In genomic region chr3:49803464-49804140, GRCh38 we compare ENCODE assay signal across 8 cellular contexts. TPM values are rescaled to one million over a fixed set of nuclear protein-coding genes. Genes with fewer than 3 reads are reported as not detected.
DNase-seq lines count a peak whose midpoint lies in the region; ATAC-seq and TF ChIP-seq lines count a peak whose summit lies in the region.

No MANE protein-coding gene starts in this region.

- DNase-seq in BJ (ENCODE audit: low read depth) = no peak
- DNase-seq in MM.1S = peak; percentile 28
- DNase-seq in activated CD4-positive, alpha-beta T cell treated with anti-CD3 and anti-CD28 coated beads for 36 hours = peak; percentile 63
- peak; percentile 58 for DNase-seq in effector CD8-positive, alpha-beta T cell (lab: John Stamatoyannopoulos, UW)
- DNase-seq in upper lobe of left lung = peak in 1 of 2 donors; percentile 88
- DNase-seq in DMS153 treated with DMSO at 0.1 percent for 48 hours (lab: John Stamatoyannopoulos, UW; ENCODE audit: unreplicated experiment) = no peak

- TF ChIP-seq EP300 in upper lobe of left lung (IDR thresholded peaks at IDR 0.05) = no peak

- H3K9me2 ChIP-seq in MM.1S (replicated peaks; ENCODE audit: insufficient read depth, low read length) = no peaks in the 10 kb centered on the region

- POLR2A ChIA-PET in BJ (lab: Charles Lee) = interaction anchor here (0.6 to 2.1 kb wide), 3 partner anchors 18 to 480 kb away, joined by 5 to 15 read pairs (median 8); partner anchors contain the start of gene IP6K1
- POLR2A ChIA-PET in activated CD4-positive, alpha-beta T cell treated with anti-CD3 and anti-CD28 coated beads for 36 hours (lab: Charles Lee) = interaction anchor here (0.6 to 2.9 kb wide), 2 partner anchors 9 to 37 kb away, joined by 4 to 16 read pairs; partner anchors contain the start of gene UBA7

- H3K27me3 Mint-ChIP-seq in activated CD4-positive, alpha-beta T cell treated with anti-CD3 and anti-CD28 coated beads for 36 hours = peaks cover 10% of the 10 kb centered on the region

- H3K9ac ChIP-seq in MM.1S (ENCODE audit: low read length) (peak overlapping the region; percentile 42; the same call in 1 of the 2 replicates), muscle layer of colon (ENCODE audit: low read length) (peak overlapping the region; percentile 65)

- H3K27ac Mint-ChIP-seq in activated CD4-positive, alpha-beta T cell treated with anti-CD3 and anti-CD28 coated beads for 36 hours = no peak overlapping the region

- no peaks in the 10 kb centered on the region for H4K20me1 ChIP-seq in MM.1S (ENCODE audit: insufficient read depth, low read length)

- H3K4me1 Mint-ChIP-seq in activated CD4-positive, alpha-beta T cell treated with anti-CD3 and anti-CD28 coated beads for 36 hours = peaks cover 42% of the 10 kb centered on the region

- H3K4me2 ChIP-seq in MM.1S (ENCODE audit: low read depth, low read length) = peak overlapping the region; percentile 90

- H3K79me2 ChIP-seq in MM.1S (ENCODE audit: low read length) = no peaks in the 10 kb centered on the region

- TF ChIP-seq POLR2A in upper lobe of left lung (IDR thresholded peaks at IDR 0.05) = peak in 1 of 4 donors; percentile 11

- no peaks in the 10 kb centered on the region for H3K36me3 Mint-ChIP-seq in activated CD4-positive, alpha-beta T cell treated with anti-CD3 and anti-CD28 coated beads for 36 hours (ENCODE audit: low read depth)

- CTCF ChIA-PET in BJ (lab: Yijun Ruan, JAX) = interaction anchor here (0.7 to 13.4 kb wide), 32 partner anchors 9 to 387 kb away, joined by 3 to 287 read pairs (median 5); partner anchors contain the start of genes GMPPB, IP6K1, TRAIP and UBA7
- CTCF ChIA-PET in activated CD4-positive, alpha-beta T cell treated with anti-CD3 and anti-CD28 coated beads for 36 hours (lab: Charles Lee) = interaction anchor here (0.5 to 5.2 kb wide), 20 partner anchors 9 to 1872 kb away, joined by 3 to 56 read pairs (median 4); partner anchors contain the start of genes IP6K1 and UBA7

- H2AFZ ChIP-seq in MM.1S (ENCODE audit: low read length) = peak overlapping the region; percentile 98

- intact Hi-C loops in activated CD4-positive, alpha-beta T cell treated with anti-CD3 and anti-CD28 coated beads for 36 hours (cut with DNase I, micrococcal nuclease) = loop anchor here (1.0 to 5.0 kb wide), 8 partner anchors 11 to 423 kb away; partner anchors contain the start of genes APEH (in 1 of the 2), DAG1 (in 1 of the 2) and IP6K1 (in 1 of the 2)

- no peaks in the 10 kb centered on the region for H3F3A ChIP-seq in MM.1S (ENCODE audit: insufficient read depth, low read length)

- peak; percentile 7 for ATAC-seq in GM19452 (IDR thresholded peaks at IDR 0.05; ENCODE audit: unreplicated experiment)
- ATAC-seq in activated CD4-positive, alpha-beta T cell treated with anti-CD3 and anti-CD28 coated beads for 36 hours = peak; percentile 14
- peak in 1 of 2 donors; percentile 34 for ATAC-seq in upper lobe of left lung (ENCODE audit: low FRiP score in 2 of 2)

- H3K9me3 Mint-ChIP-seq in activated CD4-positive, alpha-beta T cell treated with anti-CD3 and anti-CD28 coated beads for 36 hours (ENCODE audit: low read depth) = no peaks in the 10 kb centered on the region

- H3K36me3 ChIP-seq in BJ (ENCODE audit: control insufficient read depth, insufficient read depth, low read length) (no peaks in the 10 kb centered on the region; the same call in 1 of the 2 replicates), MM.1S (replicated peaks; ENCODE audit: insufficient read depth, low read length) (no peaks in the 10 kb centered on the region), muscle layer of colon (ENCODE audit: insufficient read depth, low read length) (peaks cover under 1% of the 10 kb centered on the region), upper lobe of left lung (peaks cover 0 to 4% (median under 1%) of the 10 kb centered on the region in 4 donors)

- TF ChIP-seq CTCF in BJ (IDR thresholded peaks at IDR 0.05; ENCODE audit: insufficient read depth, low read depth, low read length) (0 out of 2 replicates have a peak, but pooled peaks have one; percentile 17), MM.1S (IDR thresholded peaks at IDR 0.05; ENCODE audit: low read length) (peak; percentile 8; the same call in 1 of the 2 replicates), upper lobe of left lung (IDR thresholded peaks at IDR 0.05) (peak in 3 of 6 experiments; percentile 7 to 30 (median 16))

- H3K4me3 ChIP-seq in BJ (ENCODE audit: low read depth, low read length) (peak overlapping the region; percentile 79), MM.1S (ENCODE audit: low read length) (peak overlapping the region; percentile 74), muscle layer of colon (ENCODE audit: low read depth in 1 of 2, low read length in 2 of 2) (peak overlapping the region; percentile 75 to 84), upper lobe of left lung (peak overlapping the region; percentile 67 to 89 (median 78))

- peak overlapping the region; percentile 79 for H3K4me3 Mint-ChIP-seq in activated CD4-positive, alpha-beta T cell treated with anti-CD3 and anti-CD28 coated beads for 36 hours

- H3K4me1 ChIP-seq in MM.1S (ENCODE audit: low read length) = no peaks in the 10 kb centered on the region
- peaks cover 31% of the 10 kb centered on the region for H3K4me1 ChIP-seq in muscle layer of colon (ENCODE audit: insufficient read depth, low read length)
- peaks cover 50 to 57% (median 53%) of the 10 kb centered on the region in 4 donors for H3K4me1 ChIP-seq in upper lobe of left lung

- H3K9me3 ChIP-seq in MM.1S (replicated peaks; ENCODE audit: insufficient read depth, low read length) (no peaks in the 10 kb centered on the region), muscle layer of colon (ENCODE audit: low read length) (no peaks in the 10 kb centered on the region), upper lobe of left lung (no peaks in the 10 kb centered on the region)

- H3K27ac ChIP-seq in MM.1S (ENCODE audit: low read length) = no peak overlapping the region
- peak overlapping the region; percentile 85 for H3K27ac ChIP-seq in muscle layer of colon (ENCODE audit: low read depth, low read length)
- H3K27ac ChIP-seq in upper lobe of left lung = peak overlapping the region; percentile 82 to 95 (median 94)

- WGBS in upper lobe of left lung, 2 donors = 2 to 3% methylated on average over 15 to 18 of the region's 41 CpGs

- no peaks in the 10 kb centered on the region for H3K27me3 ChIP-seq in BJ (ENCODE audit: control insufficient read depth, insufficient read depth, low read length)
- H3K27me3 ChIP-seq in MM.1S (replicated peaks; ENCODE audit: insufficient read depth, low read length) = peaks cover 6% of the 10 kb centered on the region; the same call in 1 of the 2 replicates
- H3K27me3 ChIP-seq in muscle layer of colon (ENCODE audit: control insufficient read depth in 1 of 2, insufficient read depth in 2 of 2, low read length in 2 of 2) = no peaks in the 10 kb centered on the region
- no peaks in the 10 kb centered on the region for H3K27me3 ChIP-seq in upper lobe of left lung

RNA-seq across cellular contexts. Expression of gene INKA1, which starts 0.5 kb away (rescaled TPM):
- polyA plus RNA-seq in BJ (2011; rRNA removed) = 3.1 and 4.4 TPM in 2 replicates
- 2.2 and 4.3 TPM in 2 replicates for polyA minus RNA-seq in BJ (2011; rRNA and poly(A)+ RNA removed)
- under 1 TPM; 0.50 to 0.70 TPM for total RNA-seq in activated CD4-positive, alpha-beta T cell treated with anti-CD3 and anti-CD28 coated beads for 36 hours
- 10 to 100 TPM in 2 of 6 donors, 1 to 10 TPM in 4; 5.0 to 13.6 (median 7.4) TPM for total RNA-seq in upper lobe of left lung

RNA-seq across cellular contexts. Expression of gene CDHR4, which starts 3.9 kb away (rescaled TPM):
- polyA plus RNA-seq in BJ (2011; rRNA removed) = not detected in 2 replicates
- polyA minus RNA-seq in BJ (2011; rRNA and poly(A)+ RNA removed) = 0.15 and 0.62 TPM in 2 replicates
- total RNA-seq in activated CD4-positive, alpha-beta T cell treated with anti-CD3 and anti-CD28 coated beads for 36 hours = under 1 TPM in 1 of 2 experiments, not detected in 1; 0.32 TPM
- total RNA-seq in upper lobe of left lung = 10 to 100 TPM in 1 of 6 donors, 1 to 10 TPM in 4, under 1 TPM in 1; 0.66 to 21.9 (median 7.0) TPM

RNA-seq across cellular contexts. Expression of gene UBA7, which starts 10.2 kb away (rescaled TPM):
- polyA plus RNA-seq in BJ (2011; rRNA removed) = 32.9 and 62.5 TPM in 2 replicates
- 46.4 and 63.1 TPM in 2 replicates for polyA minus RNA-seq in BJ (2011; rRNA and poly(A)+ RNA removed)
- total RNA-seq in activated CD4-positive, alpha-beta T cell treated with anti-CD3 and anti-CD28 coated beads for 36 hours = 10 to 100 TPM; 85.5 to 85.7 TPM
- total RNA-seq in upper lobe of left lung = 100 to 1,000 TPM in 4 of 6 donors, 10 to 100 TPM in 2; 58.8 to 330 (median 118) TPM

RNA-seq across cellular contexts. Expression of gene IP6K1, which starts 17.3 kb away (rescaled TPM):
- 35.8 and 54.4 TPM in 2 replicates for polyA plus RNA-seq in BJ (2011; rRNA removed)
- polyA minus RNA-seq in BJ (2011; rRNA and poly(A)+ RNA removed) = 75.2 and 88.8 TPM in 2 replicates
- 10 to 100 TPM; 29.1 to 31.0 TPM for total RNA-seq in activated CD4-positive, alpha-beta T cell treated with anti-CD3 and anti-CD28 coated beads for 36 hours
- 10 to 100 TPM; 42.0 to 63.9 (median 49.7) TPM for total RNA-seq in upper lobe of left lung

RNA-seq across cellular contexts. Expression of gene TRAIP, which starts 52.8 kb away (rescaled TPM):
- 4.9 and 5.8 TPM in 2 replicates for polyA plus RNA-seq in BJ (2011; rRNA removed)
- polyA minus RNA-seq in BJ (2011; rRNA and poly(A)+ RNA removed) = 5.8 and 6.3 TPM in 2 replicates
- total RNA-seq in activated CD4-positive, alpha-beta T cell treated with anti-CD3 and anti-CD28 coated beads for 36 hours = 10 to 100 TPM; 25.1 to 28.1 TPM
- 1 to 10 TPM; 1.4 to 9.4 (median 3.5) TPM for total RNA-seq in upper lobe of left lung

Comparison
In these comparisons a context has a peak if more than half of its experiments do, and no peak if none do; other contexts are left out.
1. DNase-seq: peak in MM.1S (single experiment), activated CD4-positive, alpha-beta T cell treated with anti-CD3 and anti-CD28 coated beads for 36 hours (single experiment) and effector CD8-positive, alpha-beta T cell (single experiment); none in BJ (single experiment) and DMS153 treated with DMSO at 0.1 percent for 48 hours (single experiment).
2. Peak in every context shown above with its lines, with median percentiles within 50 percentile points of each other: H3K4me3 ChIP-seq.